8 cellular contexts compared by ENCODE assay signal in genomic region chr2:8684885-8685696, GRCh38. TPM values are rescaled to one million over a fixed set of nuclear protein-coding genes. Genes with fewer than 3 reads are reported as not detected.
A peak's percentile ranks its signal among the peaks of the same experiment; 100 is the strongest.
DNase-seq lines count a peak whose midpoint lies in the region; ATAC-seq and TF ChIP-seq lines count a peak whose summit lies in the region.

No MANE protein-coding gene starts in this region.

- H3K4me1 ChIP-seq in BE2C = peaks cover 3% of the 10 kb centered on the region; the same call in 1 of the 2 replicates
- peaks cover 6% of the 10 kb centered on the region for H3K4me1 ChIP-seq in mucosa of descending colon (ENCODE audit: low read depth)

- H3K27me3 Mint-ChIP-seq in endothelial cell (ENCODE audit: unreplicated experiment) = peaks cover 6% of the 10 kb centered on the region
- H3K27me3 Mint-ChIP-seq in stimulated activated naive CD8-positive, alpha-beta T cell treated with anti-CD3 and anti-CD28 coated beads, Interleukin-15, Interleukin-2, amounts not matched to agents 100 ng/mL and 50 ng/mL, for 24 hours = no peaks in the 10 kb centered on the region

- H3K27ac Mint-ChIP-seq in endothelial cell (ENCODE audit: unreplicated experiment) = no peak overlapping the region
- H3K27ac Mint-ChIP-seq in stimulated activated naive CD8-positive, alpha-beta T cell treated with anti-CD3 and anti-CD28 coated beads, Interleukin-15, Interleukin-2, amounts not matched to agents 100 ng/mL and 50 ng/mL, for 24 hours = peak overlapping the region; percentile 92

- ATAC-seq in GM21528 (IDR thresholded peaks at IDR 0.05; ENCODE audit: low FRiP score, unreplicated experiment) (peak; percentile 10), mucosa of descending colon (peak; percentile 59), GM18858 (IDR thresholded peaks at IDR 0.05; ENCODE audit: unreplicated experiment) (no peak)

- H3K4me1 Mint-ChIP-seq in endothelial cell (ENCODE audit: unreplicated experiment) = peaks cover 20% of the 10 kb centered on the region
- peaks cover 34% of the 10 kb centered on the region for H3K4me1 Mint-ChIP-seq in stimulated activated naive CD8-positive, alpha-beta T cell treated with anti-CD3 and anti-CD28 coated beads, Interleukin-15, Interleukin-2, amounts not matched to agents 100 ng/mL and 50 ng/mL, for 24 hours (ENCODE audit: low read depth)

- peaks cover 3% of the 10 kb centered on the region for H3K36me3 Mint-ChIP-seq in endothelial cell (ENCODE audit: low read depth, unreplicated experiment)
- peaks cover 24% of the 10 kb centered on the region for H3K36me3 Mint-ChIP-seq in stimulated activated naive CD8-positive, alpha-beta T cell treated with anti-CD3 and anti-CD28 coated beads, Interleukin-15, Interleukin-2, amounts not matched to agents 100 ng/mL and 50 ng/mL, for 24 hours (ENCODE audit: low read depth)

- intact Hi-C loops in mucosa of descending colon (cut with DNase I, micrococcal nuclease) = loop anchor here (2.0 to 10.0 kb wide), 4 partner anchors 58 to 1260 kb away; no protein-coding TSS in a partner anchor

- H3K9me3 ChIP-seq in BE2C = no peaks in the 10 kb centered on the region
- no peaks in the 10 kb centered on the region for H3K9me3 ChIP-seq in mucosa of descending colon

- DNase-seq in BE2C = peak; percentile 70
- peak; percentile 39 for DNase-seq in NCI-H2196 treated with DMSO at 0.1 percent for 48 hours (lab: John Stamatoyannopoulos, UW; ENCODE audit: unreplicated experiment)
- peak; percentile 88 for DNase-seq in activated CD8-positive, alpha-beta memory T cell treated with anti-CD3 and anti-CD28 coated beads for 24 hours
- DNase-seq in endothelial cell (ENCODE audit: low spot score) = peak; percentile 46
- DNase-seq in mucosa of descending colon = peak; percentile 85 to 91 (median 90)

- peak overlapping the region; percentile 83 for H3K4me3 ChIP-seq in BE2C (ENCODE audit: low read depth, low read length)
- peak overlapping the region; percentile 59 for H3K4me3 ChIP-seq in mucosa of descending colon

- H3K36me3 ChIP-seq in BE2C = peaks cover 14% of the 10 kb centered on the region
- H3K36me3 ChIP-seq in mucosa of descending colon (ENCODE audit: low read depth) = no peaks in the 10 kb centered on the region

- no peak for TF ChIP-seq CTCF in BE2C (IDR thresholded peaks at IDR 0.05; ENCODE audit: low read depth, low read length)
- TF ChIP-seq CTCF in endothelial cell (IDR thresholded peaks at IDR 0.05; ENCODE audit: unreplicated experiment) = no peak
- TF ChIP-seq CTCF in mucosa of descending colon (IDR thresholded peaks at IDR 0.05) = no peak

- no peaks in the 10 kb centered on the region for H3K9me3 Mint-ChIP-seq in endothelial cell (ENCODE audit: unreplicated experiment)
- H3K9me3 Mint-ChIP-seq in stimulated activated naive CD8-positive, alpha-beta T cell treated with anti-CD3 and anti-CD28 coated beads, Interleukin-15, Interleukin-2, amounts not matched to agents 100 ng/mL and 50 ng/mL, for 24 hours = no peaks in the 10 kb centered on the region

- peak overlapping the region; percentile 86 for H3K4me3 Mint-ChIP-seq in endothelial cell (ENCODE audit: unreplicated experiment)
- H3K4me3 Mint-ChIP-seq in stimulated activated naive CD8-positive, alpha-beta T cell treated with anti-CD3 and anti-CD28 coated beads, Interleukin-15, Interleukin-2, amounts not matched to agents 100 ng/mL and 50 ng/mL, for 24 hours = peak overlapping the region; percentile 100

- no peaks in the 10 kb centered on the region for H3K27me3 ChIP-seq in BE2C

RNA-seq across cellular contexts. Expression of gene ID2, which starts 3.2 kb away (rescaled TPM):
- polyA plus RNA-seq in BE2C (2012; ENCODE audit: insufficient read depth, insufficient read length, low read depth) = 210 TPM
- total RNA-seq in endothelial cell (ENCODE audit: unreplicated experiment) (9.4 TPM), mucosa of descending colon (100 to 1,000 TPM in 2 of 3 donors, 10 to 100 TPM in 1; 97.4 to 190 (median 170) TPM)

Comparison
In these comparisons a context has a peak if more than half of its experiments do, and no peak if none do; other contexts are left out.
1. DNase-seq: peak in every context shown above with its lines; median percentile 90 in mucosa of descending colon; 88 in activated CD8-positive, alpha-beta memory T cell treated with anti-CD3 and anti-CD28 coated beads for 24 hours; 70 in BE2C; 46 in endothelial cell; 39 in NCI-H2196 treated with DMSO at 0.1 percent for 48 hours.